In genomic region chr17:81100668-81101067, GRCh38 we compare ENCODE assay signal across 29 cellular contexts.
"Had no signal": no experiment of that assay in that cellular context is flagged by ENCODE, and none has a peak within 500 bp of the region (broad histone marks: within the 10 kb centered on the region; RNA-seq: fewer than 3 reads in every experiment).

No MANE protein-coding gene starts in this region.

- H3K27ac ChIP-seq: colonic mucosa, esophagus muscularis mucosa, foreskin keratinocyte, gastroesophageal sphincter, heart left ventricle, hepatocyte, parathyroid adenoma, stomach, testis, tibial artery had no signal

- H3K9me3 ChIP-seq: colonic mucosa, esophagus muscularis mucosa, gastroesophageal sphincter, heart left ventricle, mucosa of descending colon, stomach, testis, tibial artery, upper lobe of left lung had no signal

- H3K27me3 Mint-ChIP-seq: natural killer cell treated with Interleukin-12 subunit alpha and Interleukin-12 subunit beta and Interleukin-15 and Interleukin-18, amount 100 ng/mL, for 72 hours; progenitor cell of endocrine pancreas had no signal

- H3K36me3 Mint-ChIP-seq: mesothelial cell of epicardium; naive B cell; natural killer cell treated with Interleukin-12 subunit alpha and Interleukin-12 subunit beta and Interleukin-15 and Interleukin-18, amount 100 ng/mL, for 72 hours; stimulated activated effector memory CD8-positive, alpha-beta T cell treated with anti-CD3 and anti-CD28 coated beads, Interleukin-12 subunit alpha, Interleukin-12 subunit beta, amount 100 ng/mL, for 72 hours had no signal

- FAIRE-seq: endothelial cell of umbilical vein, kidney, urothelium cell line had no signal

- H3K79me2 ChIP-seq: hepatocyte, parathyroid adenoma had no signal

- H3K27me3 ChIP-seq: colonic mucosa, esophagus muscularis mucosa, foreskin keratinocyte, gastroesophageal sphincter, heart left ventricle, hepatocyte, stomach, testis, upper lobe of left lung had no signal

- ATAC-seq: gastroesophageal sphincter; heart left ventricle; natural killer cell treated with Interleukin-12 subunit alpha and Interleukin-12 subunit beta and Interleukin-15 and Interleukin-18, amount 100 ng/mL, for 72 hours; sciatic nerve; stimulated activated effector memory CD8-positive, alpha-beta T cell treated with anti-CD3 and anti-CD28 coated beads, Interleukin-12 subunit alpha, Interleukin-12 subunit beta, amount 100 ng/mL, for 72 hours had no signal

- H3K4me2 ChIP-seq: hepatocyte, smooth muscle cell had no signal

- H3K9ac ChIP-seq: parathyroid adenoma had no signal

- H3K4me3 Mint-ChIP-seq: dendritic cell treated with granulocyte-macrophage colony-stimulating factor and Interleukin-4, amounts not matched to agents 40 ng/mL and 50 ng/mL, for 4 days; mesothelial cell of epicardium; natural killer cell treated with Interleukin-12 subunit alpha and Interleukin-12 subunit beta and Interleukin-15 and Interleukin-18, amount 100 ng/mL, for 72 hours; neural crest cell; stimulated activated effector memory CD8-positive, alpha-beta T cell treated with anti-CD3 and anti-CD28 coated beads, Interleukin-12 subunit alpha, Interleukin-12 subunit beta, amount 100 ng/mL, for 72 hours had no signal

- H2AFZ ChIP-seq: hepatocyte, parathyroid adenoma had no signal

- DNase-seq: colonic mucosa; effector CD8-positive, alpha-beta T cell; foreskin keratinocyte; heart left ventricle; kidney; mesenchymal stem cell; mucosa of descending colon; naive B cell; stimulated activated CD4-positive, alpha-beta T cell treated with anti-CD3 and anti-CD28 coated beads, Interleukin-2, amount 100 ng/mL, for 24 hours; stimulated activated CD4-positive, alpha-beta T cell treated with anti-CD3 and anti-CD28 coated beads, Interleukin-4, amount 100 ng/mL, for 24 hours; stimulated activated naive CD4-positive, alpha-beta T cell treated with Interleukin-2 at 50 U/mL for 16 hours; stomach; testis; tibial artery; upper lobe of left lung had no signal

- H3K36me3 ChIP-seq: colonic mucosa had no signal

- H3K4me3 ChIP-seq: colonic mucosa, esophagus muscularis mucosa, gastroesophageal sphincter, heart left ventricle, hepatocyte, mucosa of descending colon, smooth muscle cell, stomach, testis, tibial artery, upper lobe of left lung had no signal

- H3K27ac Mint-ChIP-seq: dendritic cell treated with granulocyte-macrophage colony-stimulating factor and Interleukin-4, amounts not matched to agents 40 ng/mL and 50 ng/mL, for 4 days; mesothelial cell of epicardium; naive B cell; natural killer cell treated with Interleukin-12 subunit alpha and Interleukin-12 subunit beta and Interleukin-15 and Interleukin-18, amount 100 ng/mL, for 72 hours; progenitor cell of endocrine pancreas had no signal
